ENCODE assay signal across 8 cellular contexts in the genomic region with DNA sequence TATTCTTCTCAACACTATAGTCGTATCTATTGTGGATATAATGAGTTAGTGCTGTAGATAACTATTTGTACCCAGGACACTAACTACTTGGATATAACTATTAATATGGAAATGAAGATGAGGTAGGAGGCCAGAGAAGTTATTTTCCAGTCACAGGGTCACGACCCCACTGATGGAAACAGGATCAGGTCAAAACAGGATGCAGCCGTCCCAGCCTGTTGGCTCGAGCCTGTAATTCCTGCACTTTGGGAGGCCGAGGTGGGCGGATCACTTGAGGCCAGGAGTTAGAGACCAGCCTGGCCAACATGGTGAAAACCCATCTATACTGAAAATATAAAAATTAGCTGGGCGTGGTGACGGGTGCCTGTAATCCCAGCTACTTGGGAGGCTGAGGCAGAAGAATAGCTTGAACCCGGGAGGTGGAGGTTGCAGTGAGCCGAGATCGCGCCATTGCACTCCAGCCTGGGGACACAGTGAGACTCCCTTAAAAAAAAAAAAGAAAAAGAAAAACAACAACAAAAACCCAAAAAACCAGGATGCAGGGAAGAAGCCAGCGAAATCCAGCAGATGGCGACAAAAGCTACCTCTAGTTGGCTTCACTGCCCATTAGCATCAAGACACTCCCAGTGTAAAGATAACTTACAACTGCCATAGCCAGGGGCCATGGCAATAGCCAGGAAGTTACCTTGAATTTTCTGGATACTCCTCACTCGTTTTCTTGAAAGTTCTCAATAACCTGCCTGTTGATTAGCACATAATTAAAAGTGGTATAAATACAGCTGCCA. TPM values are rescaled to one million over a fixed set of nuclear protein-coding genes. Genes with fewer than 3 reads are reported as not detected.
DNase-seq lines count a peak whose midpoint lies in the region; ATAC-seq and TF ChIP-seq lines count a peak whose summit lies in the region.

No MANE protein-coding gene starts in this region.

- peaks cover 11% of the 10 kb centered on the region for H3K27me3 Mint-ChIP-seq in activated naive CD8-positive, alpha-beta T cell treated with anti-CD3 and anti-CD28 coated beads for 36 hours

- H3K36me3 ChIP-seq in HAP-1 (replicated peaks) (no peaks in the 10 kb centered on the region), OCI-LY7 (ENCODE audit: insufficient read depth, low read length) (no peaks in the 10 kb centered on the region), sigmoid colon (no peaks in the 10 kb centered on the region), aorta (ENCODE audit: control insufficient read depth in 1 of 2, insufficient read depth in 2 of 2, low read length in 1 of 2) (no peaks in the 10 kb centered on the region)

- H3K4me1 Mint-ChIP-seq in activated naive CD8-positive, alpha-beta T cell treated with anti-CD3 and anti-CD28 coated beads for 36 hours: no peaks in the 10 kb centered on the region

- H3K27me3 ChIP-seq in HAP-1 (ENCODE audit: low read depth) (no peaks in the 10 kb centered on the region), sigmoid colon (no peaks in the 10 kb centered on the region), aorta (ENCODE audit: control insufficient read depth in 1 of 2, insufficient read depth in 2 of 2, low read length in 1 of 2) (no peaks in the 10 kb centered on the region)

- H3K27ac ChIP-seq in OCI-LY7 (ENCODE audit: low read depth, low read length, poor library complexity, severe bottlenecking): no peak overlapping the region
- no peak overlapping the region for H3K27ac ChIP-seq in sigmoid colon
- no peak overlapping the region for H3K27ac ChIP-seq in aorta (ENCODE audit: low read depth in 1 of 2, low read length in 2 of 2)

- no peaks in the 10 kb centered on the region for H3K79me2 ChIP-seq in OCI-LY7 (ENCODE audit: insufficient read depth, low read depth, low read length)

- BruUV-seq in OCI-LY7 (replicated peaks; lab: Mats Ljungman, UMichigan): no TSS peak

- no peaks in the 10 kb centered on the region for H3K9me2 ChIP-seq in OCI-LY7 (ENCODE audit: insufficient read depth, low read length)

- H3K36me3 Mint-ChIP-seq in activated naive CD8-positive, alpha-beta T cell treated with anti-CD3 and anti-CD28 coated beads for 36 hours: no peaks in the 10 kb centered on the region

- no peak for TF ChIP-seq EP300 in sigmoid colon (IDR thresholded peaks at IDR 0.05)

- no peak overlapping the region for H3K4me2 ChIP-seq in OCI-LY7 (ENCODE audit: low read length)

- H3K27ac Mint-ChIP-seq in activated naive CD8-positive, alpha-beta T cell treated with anti-CD3 and anti-CD28 coated beads for 36 hours: no peak overlapping the region

- H3K4me3 ChIP-seq in HAP-1: no peak overlapping the region
- no peak overlapping the region for H3K4me3 ChIP-seq in OCI-LY7 (ENCODE audit: low read depth, low read length, poor library complexity, severe bottlenecking)
- no peak overlapping the region for H3K4me3 ChIP-seq in fibroblast of pulmonary artery (replicated peaks; ENCODE audit: low read depth, low read length)
- H3K4me3 ChIP-seq in sigmoid colon: no peak overlapping the region
- H3K4me3 ChIP-seq in aorta (ENCODE audit: low read length in 2 of 2): no peak overlapping the region

- H4K20me1 ChIP-seq in OCI-LY7 (ENCODE audit: insufficient read depth, low read length): no peaks in the 10 kb centered on the region

- POLR2A ChIA-PET in OCI-LY7 (lab: Charles Lee): no interaction called here

- TF ChIP-seq POLR2A in sigmoid colon (IDR thresholded peaks at IDR 0.05): no peak

- ATAC-seq in HG03175 (IDR thresholded peaks at IDR 0.05; ENCODE audit: unreplicated experiment): no peak
- ATAC-seq in aorta (ENCODE audit: low FRiP score): no peak

- DNase-seq in DMS53 (lab: John Stamatoyannopoulos, UW): peak; percentile 75
- peak; percentile 64 to 74 for DNase-seq in HAP-1 (ENCODE audit: low spot score in 2 of 2)
- DNase-seq in OCI-LY7 (ENCODE audit: low spot score): peak; percentile 65
- DNase-seq in fibroblast of pulmonary artery (ENCODE audit: low read depth): peak; percentile 40
- DNase-seq in sigmoid colon: no peak
- DNase-seq in aorta: no peak
- no peak for DNase-seq in activated naive CD8-positive, alpha-beta T cell treated with anti-CD3 and anti-CD28 coated beads for 36 hours

- no peak overlapping the region for H3K4me3 Mint-ChIP-seq in activated naive CD8-positive, alpha-beta T cell treated with anti-CD3 and anti-CD28 coated beads for 36 hours

- peak; percentile 78 for TF ChIP-seq CTCF in OCI-LY7 (conservative IDR thresholded peaks at IDR 0.05; ENCODE audit: low read length)
- peak; percentile 62 for TF ChIP-seq CTCF in fibroblast of pulmonary artery (IDR thresholded peaks at IDR 0.05; ENCODE audit: low read length, missing control alignments)
- TF ChIP-seq CTCF in sigmoid colon (IDR thresholded peaks at IDR 0.05): no peak

- CTCF ChIA-PET in OCI-LY7 (lab: Charles Lee; ENCODE audit: unreplicated experiment): interaction anchor here (0.6 kb wide), 1 partner anchor 224 kb away, joined by 3 read pairs; no protein-coding TSS in a partner anchor

- WGBS in sigmoid colon, 2 donors: 42 to 55% methylated on average over 15 of the region's 15 CpGs
- WGBS in aorta, 2 donors: 38 to 40% methylated on average over 15 of the region's 15 CpGs

- in situ Hi-C loops in HAP-1 (cut with MboI; ENCODE audit: low sequenced_read_pairs): no loop called here

- no peaks in the 10 kb centered on the region for H3K9me3 Mint-ChIP-seq in activated naive CD8-positive, alpha-beta T cell treated with anti-CD3 and anti-CD28 coated beads for 36 hours

- H3K9me3 ChIP-seq in HAP-1 (no peaks in the 10 kb centered on the region), OCI-LY7 (ENCODE audit: low read length) (no peaks in the 10 kb centered on the region), sigmoid colon (no peaks in the 10 kb centered on the region), aorta (ENCODE audit: control insufficient read depth, low read length) (no peaks in the 10 kb centered on the region)

- H2AFZ ChIP-seq in OCI-LY7 (ENCODE audit: low read length): peak overlapping the region; percentile 13; the same call in 1 of the 2 replicates

- intact Hi-C loops in OCI-LY7 (cut with micrococcal nuclease; ENCODE audit: unreplicated experiment): loop anchor here (10.0 kb wide), 2 partner anchors 53 to 163 kb away; no protein-coding TSS in a partner anchor
- intact Hi-C loops in sigmoid colon (cut with DNase I): no loop called here
- intact Hi-C loops in aorta (cut with DNase I): no loop called here

- H3K4me1 ChIP-seq in HAP-1 (peaks cover 10% of the 10 kb centered on the region), OCI-LY7 (ENCODE audit: insufficient read depth, low read length, poor library complexity, severe bottlenecking) (no peaks in the 10 kb centered on the region), sigmoid colon (no peaks in the 10 kb centered on the region), aorta (ENCODE audit: control insufficient read depth in 1 of 2, insufficient read depth in 2 of 2, low read length in 2 of 2) (no peaks in the 10 kb centered on the region)

RNA-seq across cellular contexts. Expression of a gene that starts 37.9 kb away (rescaled TPM):
- 5.2 and 6.9 TPM in 2 replicates for total RNA-seq in OCI-LY7 (2014; rRNA removed; shearing (Covaris generic))
- total RNA-seq in OCI-LY7 (2022) (11.9 and 14.8 TPM in 2 replicates), sigmoid colon (1 to 10 TPM; 3.9 to 7.8 (median 5.5) TPM), aorta (1 to 10 TPM; 7.0 to 8.0 TPM)
- polyA plus RNA-seq in sigmoid colon (1 to 10 TPM; 3.6 to 5.3 (median 3.9) TPM), aorta (1 to 10 TPM; 2.9 to 7.5 TPM)
- 1 to 10 TPM; 8.3 to 9.7 TPM for total RNA-seq in activated naive CD8-positive, alpha-beta T cell treated with anti-CD3 and anti-CD28 coated beads for 36 hours

Comparison
In these comparisons a context has a peak if more than half of its experiments do, and no peak if none do; other contexts are left out.
1. DNase-seq: peak in DMS53 (single experiment), HAP-1 (2 of 2), OCI-LY7 (single experiment) and fibroblast of pulmonary artery (single experiment); none in sigmoid colon (single experiment), aorta (0 of 2) and activated naive CD8-positive, alpha-beta T cell treated with anti-CD3 and anti-CD28 coated beads for 36 hours (single experiment).
2. CTCF ChIP-seq: peak in OCI-LY7 (single experiment) and fibroblast of pulmonary artery (single experiment); none in sigmoid colon (0 of 4).